In genomic region chr16:67397451-67397801, GRCh38 we compare ENCODE assay signal across 21 cellular contexts. TPM values are rescaled to one million over a fixed set of nuclear protein-coding genes. Genes with fewer than 3 reads are reported as not detected.
DNase-seq lines count a peak whose midpoint lies in the region; ATAC-seq, FAIRE-seq and TF ChIP-seq lines count a peak whose summit lies in the region.
"Had no signal": no experiment of that assay in that cellular context is flagged by ENCODE, and none has a peak within 500 bp of the region (broad histone marks: within the 10 kb centered on the region; RNA-seq: fewer than 3 reads in every experiment).

No MANE protein-coding gene starts in this region.

- no peak for FAIRE-seq in H1 (lab: Jason Lieb, UNC)
- FAIRE-seq: keratinocyte, RCC 7860 had no signal

- POLR2A ChIA-PET in H1 (lab: Charles Lee; ENCODE audit: partially characterized antibody): interaction anchor here (1.0 kb wide), 2 partner anchors 9 to 21 kb away, joined by 3 read pairs; no protein-coding TSS in a partner anchor

- CTCF ChIA-PET in H1 (lab: Charles Lee; ENCODE audit: partially characterized antibody): interaction anchor here (0.8 to 32.4 kb wide), 8 partner anchors 9 to 112 kb away, joined by 3 to 476 read pairs (median 6); partner anchors contain the start of gene ZDHHC1

- no peak for TF ChIP-seq CTCF in H1 (IDR thresholded peaks at IDR 0.05; ENCODE audit: control extremely low read depth in 1 of 3, insufficient read depth in 1 of 3, low read depth in 1 of 3, low read length in 3 of 3)
- TF ChIP-seq CTCF in parathyroid adenoma (IDR thresholded peaks at IDR 0.05): no peak
- no peak for TF ChIP-seq CTCF in uterus (IDR thresholded peaks at IDR 0.05)

- H3K4me2 ChIP-seq in H1 (ENCODE audit: insufficient read depth in 1 of 2, low read depth in 2 of 2, low read length in 2 of 2) (no peak overlapping the region), parathyroid adenoma (ENCODE audit: low read length) (no peak overlapping the region)

- H3K79me2 ChIP-seq in H1 (ENCODE audit: control insufficient read depth in 1 of 2, insufficient read depth in 2 of 2, low read length in 2 of 2): no peaks in the 10 kb centered on the region
- H3K79me2 ChIP-seq in parathyroid adenoma: no peaks in the 10 kb centered on the region

- peaks cover 24 to 45% (median 41%) of the 10 kb centered on the region in 4 experiments for H3K27me3 ChIP-seq in H1 (replicated peaks in 1 of 4; ENCODE audit: control insufficient read depth in 3 of 4, extremely low read depth in 1 of 4, insufficient read depth in 3 of 4, low read length in 3 of 4)
- H3K27me3 ChIP-seq in right cardiac atrium (ENCODE audit: control insufficient read depth, insufficient read depth): no peaks in the 10 kb centered on the region
- no peaks in the 10 kb centered on the region for H3K27me3 ChIP-seq in parathyroid adenoma (ENCODE audit: control insufficient read depth, insufficient read depth, low read length)
- H3K27me3 ChIP-seq in uterus: no peaks in the 10 kb centered on the region
- H3K27me3 ChIP-seq: MG63 had no signal

- no peak overlapping the region for H2AK5ac ChIP-seq in H1 (ENCODE audit: low read depth, low read length)

- no peak overlapping the region for H2BK12ac ChIP-seq in H1 (ENCODE audit: low read depth, low read length)

- TF ChIP-seq POLR2A in H1 (IDR thresholded peaks at IDR 0.05; ENCODE audit: control extremely low read depth in 1 of 2, low read depth in 2 of 2, low read length in 2 of 2) (no peak), uterus (IDR thresholded peaks at IDR 0.05) (no peak)

- no peak overlapping the region for H2BK120ac ChIP-seq in H1 (replicated peaks; ENCODE audit: low read depth, low read length)

- H3K23me2 ChIP-seq in H1 (ENCODE audit: low read depth, low read length): peaks cover 2% of the 10 kb centered on the region; the same call in 1 of the 2 replicates

- H3K79me1 ChIP-seq in H1 (ENCODE audit: low read depth, low read length): no peaks in the 10 kb centered on the region

- no peak overlapping the region for H3K27ac ChIP-seq in H1 (ENCODE audit: low read depth, low read length)
- peak overlapping the region; percentile 40 for H3K27ac ChIP-seq in right cardiac atrium (ENCODE audit: low read length)
- H3K27ac ChIP-seq in parathyroid adenoma: peak overlapping the region; percentile 49
- peak overlapping the region; percentile 57 to 63 for H3K27ac ChIP-seq in uterus

- H3K9me3 ChIP-seq in H1 (ENCODE audit: insufficient read depth in 2 of 2, low read depth in 1 of 2, low read length in 1 of 2): no peaks in the 10 kb centered on the region
- H3K9me3 ChIP-seq in right cardiac atrium (ENCODE audit: control insufficient read depth, low read length): no peaks in the 10 kb centered on the region
- H3K9me3 ChIP-seq in parathyroid adenoma (ENCODE audit: control insufficient read depth, low read length): no peaks in the 10 kb centered on the region
- H3K9me3 ChIP-seq in uterus: no peaks in the 10 kb centered on the region
- H3K9me3 ChIP-seq: MG63 had no signal

- H2BK20ac ChIP-seq in H1 (ENCODE audit: low read length): no peak overlapping the region

- H4K5ac ChIP-seq in H1 (ENCODE audit: insufficient read length, low read depth, low read length): no peak overlapping the region

- H3K4me1 ChIP-seq in H1 (replicated peaks in 1 of 4; ENCODE audit: control insufficient read depth in 3 of 4, insufficient read depth in 4 of 4, low read length in 3 of 4): peaks cover 0 to 39% (median 26%) of the 10 kb centered on the region in 4 experiments; a peak in 6 of 7 replicates
- H3K4me1 ChIP-seq in right cardiac atrium (ENCODE audit: control insufficient read depth, insufficient read depth, low read length): peaks cover 16% of the 10 kb centered on the region
- peaks cover 27% of the 10 kb centered on the region for H3K4me1 ChIP-seq in parathyroid adenoma
- H3K4me1 ChIP-seq in uterus: peaks cover 0 to 28% of the 10 kb centered on the region in 2 donors

- no peak overlapping the region for H3K23ac ChIP-seq in H1 (ENCODE audit: insufficient read length)

- no peak overlapping the region for H3K18ac ChIP-seq in H1 (ENCODE audit: extremely low read depth, low read length)

- H3K9ac ChIP-seq in H1 (replicated peaks in 1 of 4; ENCODE audit: extremely low read depth in 1 of 4, low read depth in 3 of 4, low read length in 3 of 4): no peak overlapping the region
- H3K9ac ChIP-seq in parathyroid adenoma: no peak overlapping the region

- no peak overlapping the region for H3K4ac ChIP-seq in H1 (replicated peaks; ENCODE audit: insufficient read length, low read depth, low read length)

- H2BK15ac ChIP-seq in H1 (ENCODE audit: low read length): 0 out of 2 replicates have a peak overlapping the region, but pooled peaks have one; percentile 46

- no peak for TF ChIP-seq RAD21 in H1 (IDR thresholded peaks at IDR 0.05 in 1 of 2, conservative IDR thresholded peaks at IDR 0.05 in 1 of 2; ENCODE audit: low read depth in 2 of 2, low read length in 2 of 2)

- no peak overlapping the region for H3K14ac ChIP-seq in H1 (ENCODE audit: insufficient read length)

- WGBS in H1 (ENCODE audit: extremely low coverage in 1 of 2, insufficient coverage in 1 of 2, insufficient read length in 1 of 2, insufficient replicate concordance in 2 of 2, low coverage in 1 of 2, low lambda C conversion rate in 2 of 2, missing lambda C conversion rate in 1 of 2), 2 experiments: 89% methylated on average over 8 of the region's 8 CpGs; no CpG with 5 or more reads in 1 of the 2 experiments
- 36% methylated on average over 8 of the region's 8 CpGs for WGBS in right cardiac atrium

- no peak overlapping the region for H3K56ac ChIP-seq in H1 (replicated peaks; ENCODE audit: insufficient read length, low read depth, low read length)

- H4K91ac ChIP-seq in H1 (replicated peaks; ENCODE audit: insufficient read length, low read length): no peak overlapping the region

- peaks cover 5 to 9% of the 10 kb centered on the region in 2 experiments for H4K20me1 ChIP-seq in H1 (replicated peaks in 1 of 2; ENCODE audit: control insufficient read depth in 1 of 2, insufficient read depth in 2 of 2, low read length in 2 of 2)

- H3K4me3 ChIP-seq in H1 (ENCODE audit: extremely low read depth in 1 of 4, insufficient read depth in 2 of 4, low read depth in 3 of 4, low read length in 4 of 4) (no peak overlapping the region), right cardiac atrium (ENCODE audit: low read length) (no peak overlapping the region), parathyroid adenoma (ENCODE audit: low read depth, low read length) (no peak overlapping the region), uterus (no peak overlapping the region)
- H3K4me3 ChIP-seq: MG63, smooth muscle cell had no signal

- H3K36me3 ChIP-seq in H1 (ENCODE audit: control insufficient read depth in 2 of 4, insufficient read depth in 4 of 4, low read length in 3 of 4) (no peaks in the 10 kb centered on the region), parathyroid adenoma (ENCODE audit: control insufficient read depth, insufficient read depth, low read length) (no peaks in the 10 kb centered on the region), uterus (no peaks in the 10 kb centered on the region)
- H3K36me3 ChIP-seq: MG63 had no signal

- no peak overlapping the region; the same call in 1 of the 2 replicates for H4K8ac ChIP-seq in H1 (ENCODE audit: extremely low read depth, insufficient read depth, low read length)

- ATAC-seq in right cardiac atrium: peak; percentile 2 to 47
- ATAC-seq: GM23338; naive thymus-derived CD4-positive, alpha-beta T cell; stimulated activated naive CD8-positive, alpha-beta T cell treated with anti-CD3 and anti-CD28 coated beads, Interleukin-15, Interleukin-2, amounts not matched to agents 100 U/mL and 50 U/mL, for 24 hours had no signal

- DNase-seq in H1 (ENCODE audit: low read depth in 1 of 2, low spot score in 2 of 2) (no peak), right cardiac atrium (peak; percentile 87 to 93 (median 90)), uterus (no peak), HuH-7.5 (ENCODE audit: low spot score) (no peak), RKO (ENCODE audit: low spot score) (no peak), head of caudate nucleus (no peak)
- DNase-seq: C1 segment of cervical spinal cord; DMS79 treated with DMSO at 0.1 percent for 48 hours; effector CD8-positive, alpha-beta T cell; foreskin melanocyte; MG63; naive thymus-derived CD4-positive, alpha-beta T cell; NCI-H187; NCI-H510A treated with DMSO at 0.1 percent for 48 hours; stimulated activated naive CD8-positive, alpha-beta T cell treated with anti-CD3 and anti-CD28 coated beads, Interleukin-15, Interleukin-2, amounts not matched to agents 100 U/mL and 50 U/mL, for 24 hours had no signal

- intact Hi-C loops in right cardiac atrium (cut with DNase I): loop anchor here in 1 of 4 donors (10.0 kb wide), 1 partner anchor 143 kb away; no protein-coding TSS in a partner anchor
- intact Hi-C loops in uterus (cut with DNase I; ENCODE audit: low total_unique reads): no loop called here
- intact Hi-C loops in head of caudate nucleus (cut with DNase I): no loop called here

- no peak overlapping the region for H2BK5ac ChIP-seq in H1 (ENCODE audit: low read depth, low read length)

- no peak for TF ChIP-seq EP300 in H1 (IDR thresholded peaks at IDR 0.05; ENCODE audit: borderline replicate concordance in 1 of 2, low read depth in 2 of 2, low read length in 2 of 2)

- H2AFZ ChIP-seq in H1 (ENCODE audit: low read length) (no peak overlapping the region), parathyroid adenoma (no peak overlapping the region)

RNA-seq across cellular contexts. Expression of gene TPPP3, which starts 4.1 kb away (rescaled TPM):
- total RNA-seq in H1 (2021; fragmentation: NEBNext Ultra II Directional; extraction: Animal tissue kit (Norgen Biotek cat#: 25700)): 0.61 and 1.0 TPM in 2 replicates
- 0.77 and 1.3 TPM in 2 replicates for polyA plus RNA-seq in H1 (2011; rRNA removed)
- 1.4 TPM for polyA plus RNA-seq in H1 (2011; cell fraction: cytosol; rRNA removed)
- 1.4 TPM for polyA plus RNA-seq in H1 (2011; cell fraction: nucleus; rRNA removed)
- polyA plus RNA-seq in H1 (2012, experiment 1 of 2): 0.70 to 1.4 TPM (median 0.81 TPM) in 4 replicates
- 0.79 TPM for polyA plus RNA-seq in H1 (2012, experiment 2 of 2)
- 0.51 TPM for polyA plus RNA-seq in H1 (2013, experiment 1 of 2)
- polyA plus RNA-seq in H1 (2013, experiment 2 of 2): 0.39 TPM
- polyA minus RNA-seq in H1 (2011; rRNA and poly(A)+ RNA removed): 0.34 TPM in 1 of 2 replicates, not detected in the other
- not detected for polyA minus RNA-seq in H1 (2011; cell fraction: cytosol; rRNA and poly(A)+ RNA removed)
- polyA minus RNA-seq in H1 (2011; cell fraction: nucleus; rRNA and poly(A)+ RNA removed): 1.1 TPM
- 100 to 1,000 TPM in 1 of 4 donors, 10 to 100 TPM in 3; 21.9 to 183 (median 33.4) TPM for total RNA-seq in right cardiac atrium
- 64.6 TPM for polyA plus RNA-seq in right cardiac atrium
- total RNA-seq in uterus: 10 to 100 TPM; 13.4 to 26.6 (median 16.2) TPM
- total RNA-seq: activated CD8-positive, alpha-beta memory T cell treated with anti-CD3 and anti-CD28 coated beads for 36 hours had no signal

RNA-seq across cellular contexts. Expression of gene ZDHHC1, which starts 18.9 kb away (rescaled TPM):
- 3.1 and 3.5 TPM in 2 replicates for total RNA-seq in H1 (2021; fragmentation: NEBNext Ultra II Directional; extraction: Animal tissue kit (Norgen Biotek cat#: 25700))
- polyA plus RNA-seq in H1 (2011; rRNA removed) (4.9 and 7.5 TPM in 2 replicates), right cardiac atrium (5.2 TPM)
- 4.4 TPM for polyA plus RNA-seq in H1 (2011; cell fraction: cytosol; rRNA removed)
- polyA plus RNA-seq in H1 (2011; cell fraction: nucleus; rRNA removed): 11.3 TPM
- 2.6 to 5.3 TPM (median 3.4 TPM) in 4 replicates for polyA plus RNA-seq in H1 (2012, experiment 1 of 2)
- 2.2 TPM for polyA plus RNA-seq in H1 (2012, experiment 2 of 2)
- polyA plus RNA-seq in H1 (2013, experiment 1 of 2): 3.5 TPM
- 3.4 TPM for polyA plus RNA-seq in H1 (2013, experiment 2 of 2)
- polyA minus RNA-seq in H1 (2011; rRNA and poly(A)+ RNA removed): 4.4 and 5.2 TPM in 2 replicates
- polyA minus RNA-seq in H1 (2011; cell fraction: cytosol; rRNA and poly(A)+ RNA removed): 2.8 TPM
- 10.0 TPM for polyA minus RNA-seq in H1 (2011; cell fraction: nucleus; rRNA and poly(A)+ RNA removed)
- total RNA-seq in right cardiac atrium (10 to 100 TPM in 1 of 4 donors, 1 to 10 TPM in 3; 6.4 to 10.4 (median 6.4) TPM), uterus (10 to 100 TPM; 14.7 to 30.6 (median 25.6) TPM)
- polyA plus RNA-seq: naive thymus-derived CD4-positive, alpha-beta T cell had no signal

RNA-seq across cellular contexts. Expression of gene HSD11B2, which starts 33.5 kb away (rescaled TPM):
- total RNA-seq in H1 (2021; fragmentation: NEBNext Ultra II Directional; extraction: Animal tissue kit (Norgen Biotek cat#: 25700)): 25.9 and 28.7 TPM in 2 replicates
- polyA plus RNA-seq in H1 (2011; rRNA removed) (32.9 and 41.9 TPM in 2 replicates), right cardiac atrium (0.38 TPM)
- polyA plus RNA-seq in H1 (2011; cell fraction: cytosol; rRNA removed): 27.5 TPM
- polyA plus RNA-seq in H1 (2011; cell fraction: nucleus; rRNA removed): 43.8 TPM
- polyA plus RNA-seq in H1 (2012, experiment 1 of 2): 33.8 to 46.5 TPM (median 42.5 TPM) in 4 replicates
- 32.9 TPM for polyA plus RNA-seq in H1 (2012, experiment 2 of 2)
- 52.3 TPM for polyA plus RNA-seq in H1 (2013, experiment 1 of 2)
- polyA plus RNA-seq in H1 (2013, experiment 2 of 2): 54.7 TPM
- 13.5 and 16.7 TPM in 2 replicates for polyA minus RNA-seq in H1 (2011; rRNA and poly(A)+ RNA removed)
- 22.1 TPM for polyA minus RNA-seq in H1 (2011; cell fraction: cytosol; rRNA and poly(A)+ RNA removed)
- 16.5 TPM for polyA minus RNA-seq in H1 (2011; cell fraction: nucleus; rRNA and poly(A)+ RNA removed)
- total RNA-seq in right cardiac atrium (1 to 10 TPM in 1 of 4 donors, under 1 TPM in 3; 0.42 to 1.6 (median 0.64) TPM), uterus (10 to 100 TPM in 2 of 4 donors, 1 to 10 TPM in 2; 1.2 to 82.1 (median 9.7) TPM)
- total RNA-seq: smooth muscle cell had no signal
- polyA plus RNA-seq: naive thymus-derived CD4-positive, alpha-beta T cell; smooth muscle cell had no signal

Comparison
In these comparisons a context has a peak if more than half of its experiments do, and no peak if none do; other contexts are left out.
1. DNase-seq: peak in right cardiac atrium (3 of 3); none in H1 (0 of 2), uterus (0 of 2), HuH-7.5 (single experiment), RKO (single experiment) and head of caudate nucleus (0 of 42).